1 cellular context compared by ENCODE assay signal in the genomic region with DNA sequence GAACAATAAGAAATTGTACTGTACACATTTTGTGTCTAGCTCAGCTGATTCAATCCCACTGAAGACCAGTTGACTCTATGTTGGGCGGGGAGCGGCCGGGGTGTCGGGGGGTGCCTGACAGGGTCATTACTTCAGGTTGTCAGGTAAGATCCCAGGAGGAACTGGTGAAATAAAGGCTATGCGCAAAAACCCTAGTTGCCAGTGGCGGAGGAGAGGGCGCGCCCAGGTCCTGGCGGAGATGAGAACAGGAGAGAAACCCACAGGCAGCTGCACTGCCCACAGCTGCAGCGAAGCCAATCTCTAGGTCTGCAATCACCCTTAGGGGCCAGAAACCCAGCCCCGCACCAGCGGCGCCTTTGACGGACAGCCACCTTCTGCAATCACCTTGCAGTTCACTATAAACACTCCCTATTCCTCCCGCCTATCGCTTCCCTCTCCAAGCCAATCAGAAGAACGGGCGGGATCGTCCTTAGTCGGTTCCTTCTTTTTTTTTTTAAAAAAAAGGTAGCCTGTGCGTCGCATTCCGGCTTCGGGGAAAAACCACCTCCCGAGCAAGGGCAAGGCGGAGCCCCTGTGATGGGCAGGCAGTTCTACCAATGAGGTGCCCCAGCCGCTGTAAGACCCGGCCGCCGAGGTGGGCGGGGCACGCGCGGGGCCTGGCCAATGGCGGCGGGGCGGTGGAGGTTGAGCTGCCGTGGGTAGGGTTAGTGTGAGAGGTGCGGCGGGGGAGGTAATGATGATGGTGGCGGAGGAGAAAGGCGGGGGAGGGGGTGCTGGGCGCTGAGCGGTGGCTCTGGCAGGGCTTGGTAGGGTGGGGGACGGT.
A peak's percentile ranks its signal among the peaks of the same experiment; 100 is the strongest.
TF ChIP-seq lines count a peak whose summit lies in the region.

TSS of gene EHBP1 (plus strand) at position 707 of the 823 bp plus-strand sequence. CDS start 1,479 bp downstream, outside the sequence.

TF ChIP-seq in K562, 482 proteins besides CTCF, POLR2A, EP300 and RAD21 (continued from another document and continues in another):
- TF ChIP-seq, protein P1, sequence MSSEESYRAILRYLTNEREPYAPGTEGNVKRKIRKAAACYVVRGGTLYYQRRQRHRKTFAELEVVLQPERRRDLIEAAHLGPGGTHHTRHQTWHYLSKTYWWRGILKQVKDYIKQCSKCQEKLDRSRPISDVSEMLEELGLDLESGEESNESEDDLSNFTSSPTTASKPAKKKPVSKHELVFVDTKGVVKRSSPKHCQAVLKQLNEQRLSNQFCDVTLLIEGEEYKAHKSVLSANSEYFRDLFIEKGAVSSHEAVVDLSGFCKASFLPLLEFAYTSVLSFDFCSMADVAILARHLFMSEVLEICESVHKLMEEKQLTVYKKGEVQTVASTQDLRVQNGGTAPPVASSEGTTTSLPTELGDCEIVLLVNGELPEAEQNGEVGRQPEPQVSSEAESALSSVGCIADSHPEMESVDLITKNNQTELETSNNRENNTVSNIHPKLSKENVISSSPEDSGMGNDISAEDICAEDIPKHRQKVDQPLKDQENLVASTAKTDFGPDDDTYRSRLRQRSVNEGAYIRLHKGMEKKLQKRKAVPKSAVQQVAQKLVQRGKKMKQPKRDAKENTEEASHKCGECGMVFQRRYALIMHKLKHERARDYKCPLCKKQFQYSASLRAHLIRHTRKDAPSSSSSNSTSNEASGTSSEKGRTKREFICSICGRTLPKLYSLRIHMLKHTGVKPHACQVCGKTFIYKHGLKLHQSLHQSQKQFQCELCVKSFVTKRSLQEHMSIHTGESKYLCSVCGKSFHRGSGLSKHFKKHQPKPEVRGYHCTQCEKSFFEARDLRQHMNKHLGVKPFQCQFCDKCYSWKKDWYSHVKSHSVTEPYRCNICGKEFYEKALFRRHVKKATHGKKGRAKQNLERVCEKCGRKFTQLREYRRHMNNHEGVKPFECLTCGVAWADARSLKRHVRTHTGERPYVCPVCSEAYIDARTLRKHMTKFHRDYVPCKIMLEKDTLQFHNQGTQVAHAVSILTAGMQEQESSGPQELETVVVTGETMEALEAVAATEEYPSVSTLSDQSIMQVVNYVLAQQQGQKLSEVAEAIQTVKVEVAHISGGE (CRISPR knock-in tag; IDR thresholded peaks at IDR 0.05): peak in 1 of 3 experiments; percentile 46; a peak in 1 of 6 replicates
- TF ChIP-seq MAFK (IDR thresholded peaks at IDR 0.05; ENCODE audit: low read length) (no peak), ZNF445 (CRISPR knock-in tag; IDR thresholded peaks at IDR 0.05; ENCODE audit: low read depth) (no peak), RBM14 (IDR thresholded peaks at IDR 0.05; ENCODE audit: borderline replicate concordance, insufficient read depth, low read depth, low read length) (no peak), CHD2 (IDR thresholded peaks at IDR 0.05; ENCODE audit: low read depth, low read length) (peak; percentile 81), SAP30 (IDR thresholded peaks at IDR 0.05; ENCODE audit: borderline replicate concordance, insufficient read depth, low read depth, low read length, poor library complexity, severe bottlenecking) (peak; percentile 32), ZBTB7A (IDR thresholded peaks at IDR 0.05; ENCODE audit: borderline replicate concordance, control insufficient read depth, low read depth, low read length) (peak; percentile 38; the same call in 1 of the 2 replicates), ZNF280A (IDR thresholded peaks at IDR 0.05; ENCODE audit: low read depth, partially characterized antibody) (no peak), MTA3 (IDR thresholded peaks at IDR 0.05; ENCODE audit: borderline replicate concordance) (peak; percentile 69; the same call in 1 of the 2 replicates), PRDM10 (IDR thresholded peaks at IDR 0.05; ENCODE audit: partially characterized antibody) (peak; percentile 19), RUNX1 (IDR thresholded peaks at IDR 0.05; ENCODE audit: low read depth) (no peak), GMEB1 (CRISPR knock-in tag; IDR thresholded peaks at IDR 0.05) (peak; percentile 46; the same call in 1 of the 2 replicates), NEUROD1 (IDR thresholded peaks at IDR 0.05; ENCODE audit: borderline replicate concordance, low read depth, low read length, partially characterized antibody) (peak; percentile 96), C11orf30 (IDR thresholded peaks at IDR 0.05; ENCODE audit: low read depth) (peak; percentile 40; the same call in 1 of the 2 replicates), ZNF79 (CRISPR knock-in tag; IDR thresholded peaks at IDR 0.05; ENCODE audit: low read depth) (no peak), HCFC1 (IDR thresholded peaks at IDR 0.05; ENCODE audit: low read depth, low read length) (peak; percentile 26), ZNF518B (CRISPR knock-in tag; IDR thresholded peaks at IDR 0.05) (no peak), FOXA1 (IDR thresholded peaks at IDR 0.05; ENCODE audit: borderline replicate concordance) (no peak), SMAD4 (CRISPR knock-in tag; conservative IDR thresholded peaks at IDR 0.05) (peak; percentile 50; the same call in 1 of the 2 replicates), ZNF444 (CRISPR knock-in tag; IDR thresholded peaks at IDR 0.05) (no peak), RCOR1 (IDR thresholded peaks at IDR 0.05; ENCODE audit: borderline replicate concordance in 1 of 2, low read depth in 2 of 2, low read length in 2 of 2) (peak in 1 of 2 experiments; percentile 18; a peak in 1 of 4 replicates), FOXM1 (IDR thresholded peaks at IDR 0.05; ENCODE audit: low read depth) (peak; percentile 50), FOXM1 (CRISPR knock-in tag; IDR thresholded peaks at IDR 0.05; ENCODE audit: low read depth) (no peak), POLR3A (IDR thresholded peaks at IDR 0.05; ENCODE audit: borderline replicate concordance, extremely low read depth, insufficient read depth, insufficient read length) (no peak), EGR1 (conservative IDR thresholded peaks at IDR 0.05) (peak; percentile 91), RAD51 (IDR thresholded peaks at IDR 0.05; ENCODE audit: borderline replicate concordance, low read depth) (0 out of 2 replicates have a peak, but pooled peaks have one; percentile 42)
- TF ChIP-seq, protein P2, sequence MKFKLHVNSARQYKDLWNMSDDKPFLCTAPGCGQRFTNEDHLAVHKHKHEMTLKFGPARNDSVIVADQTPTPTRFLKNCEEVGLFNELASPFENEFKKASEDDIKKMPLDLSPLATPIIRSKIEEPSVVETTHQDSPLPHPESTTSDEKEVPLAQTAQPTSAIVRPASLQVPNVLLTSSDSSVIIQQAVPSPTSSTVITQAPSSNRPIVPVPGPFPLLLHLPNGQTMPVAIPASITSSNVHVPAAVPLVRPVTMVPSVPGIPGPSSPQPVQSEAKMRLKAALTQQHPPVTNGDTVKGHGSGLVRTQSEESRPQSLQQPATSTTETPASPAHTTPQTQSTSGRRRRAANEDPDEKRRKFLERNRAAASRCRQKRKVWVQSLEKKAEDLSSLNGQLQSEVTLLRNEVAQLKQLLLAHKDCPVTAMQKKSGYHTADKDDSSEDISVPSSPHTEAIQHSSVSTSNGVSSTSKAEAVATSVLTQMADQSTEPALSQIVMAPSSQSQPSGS (CRISPR knock-in tag; IDR thresholded peaks at IDR 0.05): no peak
- TF ChIP-seq, protein P3, sequence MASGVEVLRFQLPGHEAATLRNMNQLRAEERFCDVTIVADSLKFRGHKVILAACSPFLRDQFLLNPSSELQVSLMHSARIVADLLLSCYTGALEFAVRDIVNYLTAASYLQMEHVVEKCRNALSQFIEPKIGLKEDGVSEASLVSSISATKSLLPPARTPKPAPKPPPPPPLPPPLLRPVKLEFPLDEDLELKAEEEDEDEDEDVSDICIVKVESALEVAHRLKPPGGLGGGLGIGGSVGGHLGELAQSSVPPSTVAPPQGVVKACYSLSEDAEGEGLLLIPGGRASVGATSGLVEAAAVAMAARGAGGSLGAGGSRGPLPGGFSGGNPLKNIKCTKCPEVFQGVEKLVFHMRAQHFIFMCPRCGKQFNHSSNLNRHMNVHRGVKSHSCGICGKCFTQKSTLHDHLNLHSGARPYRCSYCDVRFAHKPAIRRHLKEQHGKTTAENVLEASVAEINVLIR (CRISPR knock-in tag; IDR thresholded peaks at IDR 0.05): peak; percentile 59
- TF ChIP-seq, protein P4, sequence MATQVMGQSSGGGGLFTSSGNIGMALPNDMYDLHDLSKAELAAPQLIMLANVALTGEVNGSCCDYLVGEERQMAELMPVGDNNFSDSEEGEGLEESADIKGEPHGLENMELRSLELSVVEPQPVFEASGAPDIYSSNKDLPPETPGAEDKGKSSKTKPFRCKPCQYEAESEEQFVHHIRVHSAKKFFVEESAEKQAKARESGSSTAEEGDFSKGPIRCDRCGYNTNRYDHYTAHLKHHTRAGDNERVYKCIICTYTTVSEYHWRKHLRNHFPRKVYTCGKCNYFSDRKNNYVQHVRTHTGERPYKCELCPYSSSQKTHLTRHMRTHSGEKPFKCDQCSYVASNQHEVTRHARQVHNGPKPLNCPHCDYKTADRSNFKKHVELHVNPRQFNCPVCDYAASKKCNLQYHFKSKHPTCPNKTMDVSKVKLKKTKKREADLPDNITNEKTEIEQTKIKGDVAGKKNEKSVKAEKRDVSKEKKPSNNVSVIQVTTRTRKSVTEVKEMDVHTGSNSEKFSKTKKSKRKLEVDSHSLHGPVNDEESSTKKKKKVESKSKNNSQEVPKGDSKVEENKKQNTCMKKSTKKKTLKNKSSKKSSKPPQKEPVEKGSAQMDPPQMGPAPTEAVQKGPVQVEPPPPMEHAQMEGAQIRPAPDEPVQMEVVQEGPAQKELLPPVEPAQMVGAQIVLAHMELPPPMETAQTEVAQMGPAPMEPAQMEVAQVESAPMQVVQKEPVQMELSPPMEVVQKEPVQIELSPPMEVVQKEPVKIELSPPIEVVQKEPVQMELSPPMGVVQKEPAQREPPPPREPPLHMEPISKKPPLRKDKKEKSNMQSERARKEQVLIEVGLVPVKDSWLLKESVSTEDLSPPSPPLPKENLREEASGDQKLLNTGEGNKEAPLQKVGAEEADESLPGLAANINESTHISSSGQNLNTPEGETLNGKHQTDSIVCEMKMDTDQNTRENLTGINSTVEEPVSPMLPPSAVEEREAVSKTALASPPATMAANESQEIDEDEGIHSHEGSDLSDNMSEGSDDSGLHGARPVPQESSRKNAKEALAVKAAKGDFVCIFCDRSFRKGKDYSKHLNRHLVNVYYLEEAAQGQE (CRISPR knock-in tag; IDR thresholded peaks at IDR 0.05; ENCODE audit: low read depth): 0 out of 2 replicates have a peak, but pooled peaks have one; percentile 23
